Comparison of ENCODE assay signal across 8 cellular contexts in the genomic region with DNA sequence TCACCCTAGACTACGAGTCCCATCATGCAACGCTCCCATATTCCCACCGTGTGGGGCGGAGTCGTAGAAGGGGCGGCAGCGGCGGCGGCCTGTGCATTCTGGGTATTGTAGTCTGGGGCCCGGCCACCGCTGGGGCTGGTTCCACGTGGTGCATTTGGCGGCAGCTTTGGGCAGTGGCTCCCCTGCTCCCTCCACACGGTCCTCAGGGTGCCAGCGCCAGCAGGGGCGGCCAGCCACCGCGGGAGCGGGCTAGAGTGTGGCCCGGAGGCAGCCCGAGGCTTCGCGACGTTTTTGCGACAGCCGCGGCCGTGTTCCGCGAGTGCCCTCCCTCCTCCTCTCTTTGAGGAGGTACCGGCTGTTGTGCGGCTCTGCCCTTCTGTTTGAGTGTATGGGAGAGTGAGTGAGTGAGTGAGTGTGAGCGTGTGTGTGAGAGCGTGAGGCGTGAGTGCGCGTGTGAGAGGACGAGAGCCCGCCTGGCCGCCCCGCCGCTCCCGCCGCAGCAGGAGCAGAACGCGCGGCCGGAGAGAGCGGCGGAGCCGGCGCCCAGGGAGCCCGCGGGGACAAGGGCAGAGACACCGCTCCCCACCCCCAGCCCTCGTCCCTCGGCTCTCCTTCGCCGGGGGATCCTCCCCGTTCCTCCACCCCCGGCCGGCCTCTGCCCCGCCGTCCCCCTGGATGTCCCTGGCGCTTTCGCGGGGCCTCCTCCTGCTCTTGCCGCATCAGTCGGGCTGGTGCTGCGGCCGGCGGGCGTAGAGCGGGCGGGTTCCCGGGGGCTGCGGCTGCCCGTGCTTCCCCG. TPM values are rescaled to one million over a fixed set of nuclear protein-coding genes. Genes with fewer than 3 reads are reported as not detected.
DNase-seq lines count a peak whose midpoint lies in the region; ATAC-seq, FAIRE-seq and TF ChIP-seq lines count a peak whose summit lies in the region.

A gene (plus strand): TSS at position 343 of the 796 bp plus-strand sequence. CDS start 513 bp downstream, outside the sequence.

- H3K4me1 ChIP-seq in smooth muscle cell (ENCODE audit: low read depth) = peaks cover 30% of the 10 kb centered on the region

- POLR2A ChIA-PET in WTC11 (lab: Charles Lee) = no interaction called here

- H3K27me3 ChIP-seq in bronchial epithelial cell (ENCODE audit: control insufficient read depth, insufficient read depth, low read length) = no peaks in the 10 kb centered on the region
- H3K27me3 ChIP-seq in smooth muscle cell (ENCODE audit: low read depth) = no peaks in the 10 kb centered on the region

- H3K36me3 Mint-ChIP-seq in WTC11 = no peaks in the 10 kb centered on the region

- no peak for FAIRE-seq in bronchial epithelial cell (lab: Jason Lieb, UNC)

- H3K27me3 Mint-ChIP-seq in WTC11 (ENCODE audit: low read depth) = peaks cover 7% of the 10 kb centered on the region

- WGBS in smooth muscle cell (ENCODE audit: low lambda C conversion rate) = under 1% methylated on average over 32 of the region's 79 CpGs

- peak within 1 kb of the TSS; percentile 75 for H3K27ac ChIP-seq in smooth muscle cell (ENCODE audit: low read depth)

- H3K4me3 ChIP-seq in bronchial epithelial cell (ENCODE audit: low read depth, low read length) (peak within 1 kb of the TSS; percentile 81), smooth muscle cell (peak within 1 kb of the TSS; percentile 87)

- H3K36me3 ChIP-seq in bronchial epithelial cell (ENCODE audit: control insufficient read depth, insufficient read depth, low read length) (no peaks in the 10 kb centered on the region), smooth muscle cell (ENCODE audit: low read depth) (no peaks in the 10 kb centered on the region)

- H2AFZ ChIP-seq in smooth muscle cell (ENCODE audit: low read depth) = peak within 1 kb of the TSS; percentile 94

- H4K20me1 ChIP-seq in smooth muscle cell (ENCODE audit: low read depth) = peaks cover 40% of the 10 kb centered on the region

- peak within 1 kb of the TSS; percentile 65 for H3K9ac ChIP-seq in smooth muscle cell (ENCODE audit: low read depth)

- H3K27ac Mint-ChIP-seq in WTC11 = peak within 1 kb of the TSS; percentile 96

- TF ChIP-seq CTCF in WTC11 (IDR thresholded peaks at IDR 0.05) (no peak), bronchial epithelial cell (IDR thresholded peaks at IDR 0.05; ENCODE audit: insufficient read depth, low read length, severe bottlenecking) (no peak), smooth muscle cell (IDR thresholded peaks at IDR 0.05; ENCODE audit: borderline replicate concordance, insufficient read depth, poor library complexity, severe bottlenecking) (no peak)

- H3K79me2 ChIP-seq in smooth muscle cell (ENCODE audit: low read depth) = peaks cover 47% of the 10 kb centered on the region

- DNase-seq in AG08396 (ENCODE audit: low spot score) = peak; percentile 89
- peak; percentile 79 for DNase-seq in NCI-H226
- DNase-seq in WTC11 (ENCODE audit: low spot score) = peak; percentile 85
- peak; percentile 72 for DNase-seq in bronchial epithelial cell (ENCODE audit: low read depth)
- peak; percentile 86 for DNase-seq in iPS-NIHi7 (ENCODE audit: extremely low spot score)
- DNase-seq in smooth muscle cell (lab: John Stamatoyannopoulos, UW; ENCODE audit: unreplicated experiment) = peak; percentile 87

- ATAC-seq in GM19023 (IDR thresholded peaks at IDR 0.05; ENCODE audit: unreplicated experiment) = peak; percentile 88
- ATAC-seq in HG03196 (IDR thresholded peaks at IDR 0.05; ENCODE audit: unreplicated experiment) = peak; percentile 90
- peak; percentile 89 for ATAC-seq in WTC11

- peaks cover 30% of the 10 kb centered on the region for H3K4me1 Mint-ChIP-seq in WTC11

- no peaks in the 10 kb centered on the region for H3K9me3 Mint-ChIP-seq in WTC11

- H3K4me3 Mint-ChIP-seq in WTC11 = peak within 1 kb of the TSS; percentile 89

- no peaks in the 10 kb centered on the region for H3F3A ChIP-seq in smooth muscle cell (ENCODE audit: low read depth)

- peak within 1 kb of the TSS; percentile 91 for H3K4me2 ChIP-seq in smooth muscle cell

- no peaks in the 10 kb centered on the region for H3K9me3 ChIP-seq in smooth muscle cell (replicated peaks; ENCODE audit: low read depth)

- CTCF ChIA-PET in WTC11 (lab: Charles Lee) = no interaction called here

TF ChIP-seq in WTC11, 78 proteins besides CTCF, POLR2A, EP300 and RAD21 (continues in another document):
- 0 out of 2 replicates have a peak, but pooled peaks have one; percentile 34 for TF ChIP-seq MYBL2 (CRISPR knock-in tag; IDR thresholded peaks at IDR 0.05)
- TF ChIP-seq, protein P1, sequence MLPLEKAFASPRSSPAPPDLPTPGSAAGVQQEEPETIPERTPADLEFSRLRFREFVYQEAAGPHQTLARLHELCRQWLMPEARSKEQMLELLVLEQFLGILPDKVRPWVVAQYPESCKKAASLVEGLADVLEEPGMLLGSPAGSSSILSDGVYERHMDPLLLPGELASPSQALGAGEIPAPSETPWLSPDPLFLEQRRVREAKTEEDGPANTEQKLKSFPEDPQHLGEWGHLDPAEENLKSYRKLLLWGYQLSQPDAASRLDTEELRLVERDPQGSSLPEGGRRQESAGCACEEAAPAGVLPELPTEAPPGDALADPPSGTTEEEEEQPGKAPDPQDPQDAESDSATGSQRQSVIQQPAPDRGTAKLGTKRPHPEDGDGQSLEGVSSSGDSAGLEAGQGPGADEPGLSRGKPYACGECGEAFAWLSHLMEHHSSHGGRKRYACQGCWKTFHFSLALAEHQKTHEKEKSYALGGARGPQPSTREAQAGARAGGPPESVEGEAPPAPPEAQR (CRISPR knock-in tag; IDR thresholded peaks at IDR 0.05) = no peak
- TF ChIP-seq, protein P2, sequence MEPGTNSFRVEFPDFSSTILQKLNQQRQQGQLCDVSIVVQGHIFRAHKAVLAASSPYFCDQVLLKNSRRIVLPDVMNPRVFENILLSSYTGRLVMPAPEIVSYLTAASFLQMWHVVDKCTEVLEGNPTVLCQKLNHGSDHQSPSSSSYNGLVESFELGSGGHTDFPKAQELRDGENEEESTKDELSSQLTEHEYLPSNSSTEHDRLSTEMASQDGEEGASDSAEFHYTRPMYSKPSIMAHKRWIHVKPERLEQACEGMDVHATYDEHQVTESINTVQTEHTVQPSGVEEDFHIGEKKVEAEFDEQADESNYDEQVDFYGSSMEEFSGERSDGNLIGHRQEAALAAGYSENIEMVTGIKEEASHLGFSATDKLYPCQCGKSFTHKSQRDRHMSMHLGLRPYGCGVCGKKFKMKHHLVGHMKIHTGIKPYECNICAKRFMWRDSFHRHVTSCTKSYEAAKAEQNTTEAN (CRISPR knock-in tag; IDR thresholded peaks at IDR 0.05) = peak; percentile 98
- TF ChIP-seq, protein P3, sequence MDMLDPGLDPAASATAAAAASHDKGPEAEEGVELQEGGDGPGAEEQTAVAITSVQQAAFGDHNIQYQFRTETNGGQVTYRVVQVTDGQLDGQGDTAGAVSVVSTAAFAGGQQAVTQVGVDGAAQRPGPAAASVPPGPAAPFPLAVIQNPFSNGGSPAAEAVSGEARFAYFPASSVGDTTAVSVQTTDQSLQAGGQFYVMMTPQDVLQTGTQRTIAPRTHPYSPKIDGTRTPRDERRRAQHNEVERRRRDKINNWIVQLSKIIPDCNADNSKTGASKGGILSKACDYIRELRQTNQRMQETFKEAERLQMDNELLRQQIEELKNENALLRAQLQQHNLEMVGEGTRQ (CRISPR knock-in tag; IDR thresholded peaks at IDR 0.05) = peak; percentile 63; the same call in 1 of the 2 replicates
- TF ChIP-seq PRRX2 (CRISPR knock-in tag; IDR thresholded peaks at IDR 0.05) = no peak
- TF ChIP-seq, protein P4, sequence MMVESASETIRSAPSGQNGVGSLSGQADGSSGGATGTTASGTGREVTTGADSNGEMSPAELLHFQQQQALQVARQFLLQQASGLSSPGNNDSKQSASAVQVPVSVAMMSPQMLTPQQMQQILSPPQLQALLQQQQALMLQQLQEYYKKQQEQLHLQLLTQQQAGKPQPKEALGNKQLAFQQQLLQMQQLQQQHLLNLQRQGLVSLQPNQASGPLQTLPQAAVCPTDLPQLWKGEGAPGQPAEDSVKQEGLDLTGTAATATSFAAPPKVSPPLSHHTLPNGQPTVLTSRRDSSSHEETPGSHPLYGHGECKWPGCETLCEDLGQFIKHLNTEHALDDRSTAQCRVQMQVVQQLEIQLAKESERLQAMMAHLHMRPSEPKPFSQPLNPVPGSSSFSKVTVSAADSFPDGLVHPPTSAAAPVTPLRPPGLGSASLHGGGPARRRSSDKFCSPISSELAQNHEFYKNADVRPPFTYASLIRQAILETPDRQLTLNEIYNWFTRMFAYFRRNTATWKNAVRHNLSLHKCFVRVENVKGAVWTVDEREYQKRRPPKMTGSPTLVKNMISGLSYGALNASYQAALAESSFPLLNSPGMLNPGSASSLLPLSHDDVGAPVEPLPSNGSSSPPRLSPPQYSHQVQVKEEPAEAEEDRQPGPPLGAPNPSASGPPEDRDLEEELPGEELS (CRISPR knock-in tag; IDR thresholded peaks at IDR 0.05) = peak; percentile 31; the same call in 1 of the 2 replicates
- TF ChIP-seq, protein P5, sequence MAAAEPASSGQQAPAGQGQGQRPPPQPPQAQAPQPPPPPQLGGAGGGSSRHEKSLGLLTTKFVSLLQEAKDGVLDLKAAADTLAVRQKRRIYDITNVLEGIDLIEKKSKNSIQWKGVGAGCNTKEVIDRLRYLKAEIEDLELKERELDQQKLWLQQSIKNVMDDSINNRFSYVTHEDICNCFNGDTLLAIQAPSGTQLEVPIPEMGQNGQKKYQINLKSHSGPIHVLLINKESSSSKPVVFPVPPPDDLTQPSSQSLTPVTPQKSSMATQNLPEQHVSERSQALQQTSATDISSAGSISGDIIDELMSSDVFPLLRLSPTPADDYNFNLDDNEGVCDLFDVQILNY (CRISPR knock-in tag; IDR thresholded peaks at IDR 0.05) = 0 out of 2 replicates have a peak, but pooled peaks have one; percentile 22
- peak; percentile 87; the same call in 1 of the 2 replicates for TF ChIP-seq KAT7 (CRISPR knock-in tag; IDR thresholded peaks at IDR 0.05; ENCODE audit: borderline replicate concordance)
- no peak; the same call in 1 of the 2 replicates for TF ChIP-seq TEAD1 (CRISPR knock-in tag; IDR thresholded peaks at IDR 0.05)
- TF ChIP-seq ZNF232 (CRISPR knock-in tag; IDR thresholded peaks at IDR 0.05) = no peak
- TF ChIP-seq, protein P6, sequence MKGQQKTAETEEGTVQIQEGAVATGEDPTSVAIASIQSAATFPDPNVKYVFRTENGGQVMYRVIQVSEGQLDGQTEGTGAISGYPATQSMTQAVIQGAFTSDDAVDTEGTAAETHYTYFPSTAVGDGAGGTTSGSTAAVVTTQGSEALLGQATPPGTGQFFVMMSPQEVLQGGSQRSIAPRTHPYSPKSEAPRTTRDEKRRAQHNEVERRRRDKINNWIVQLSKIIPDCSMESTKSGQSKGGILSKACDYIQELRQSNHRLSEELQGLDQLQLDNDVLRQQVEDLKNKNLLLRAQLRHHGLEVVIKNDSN (CRISPR knock-in tag; IDR thresholded peaks at IDR 0.05) = peak; percentile 58; the same call in 1 of the 2 replicates
- TF ChIP-seq FOXP1 (CRISPR knock-in tag; IDR thresholded peaks at IDR 0.05; ENCODE audit: borderline replicate concordance) = peak; percentile 37; the same call in 1 of the 2 replicates
- peak; percentile 89 for TF ChIP-seq ZNF423 (CRISPR knock-in tag; IDR thresholded peaks at IDR 0.05)

RNA-seq across cellular contexts. Expression of the gene that starts here (rescaled TPM):
- total RNA-seq in WTC11 (2021) (21.0 to 21.4 TPM (median 21.4 TPM) in 3 replicates), bronchial epithelial cell (19.0 and 21.1 TPM in 2 replicates), smooth muscle cell (32.7 and 45.4 TPM in 2 replicates)
- polyA plus RNA-seq in smooth muscle cell = 11.3 and 12.6 TPM in 2 replicates

Comparison
In these comparisons a context has a peak if more than half of its experiments do, and no peak if none do; other contexts are left out.
1. Peak in every context shown above with its lines: DNase-seq, ATAC-seq, H3K4me3 ChIP-seq and H3K27ac ChIP-seq.